Comparison of ENCODE assay signal across 17 cellular contexts in the genomic region with DNA sequence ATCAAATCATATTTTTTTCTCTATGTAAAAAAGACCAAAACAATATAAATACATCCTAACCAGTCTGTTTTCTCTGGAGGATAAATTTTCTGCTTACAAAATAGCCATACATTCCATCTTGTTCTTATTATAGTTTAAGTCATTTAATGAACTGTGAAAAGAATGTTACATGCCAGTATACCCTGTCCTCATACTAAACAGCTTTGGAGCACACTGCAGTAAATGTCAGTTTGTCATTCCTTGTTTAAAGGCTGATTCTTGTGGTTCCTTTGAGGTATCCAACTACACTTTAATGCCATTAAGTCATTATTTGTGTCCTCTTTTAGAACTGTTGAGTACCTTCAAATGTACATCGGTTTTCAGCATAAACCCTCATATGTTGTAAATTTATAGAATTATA.
"Had no signal": no experiment of that assay in that cellular context is flagged by ENCODE, and none has a peak within 500 bp of the region (broad histone marks: within the 10 kb centered on the region; RNA-seq: fewer than 3 reads in every experiment).

No MANE protein-coding gene starts in this region.

- H3K27me3 ChIP-seq: gastrocnemius medialis, right atrium auricular region, tibial artery, vagina had no signal

- DNase-seq: activated CD4-positive, alpha-beta T cell treated with anti-CD3 and anti-CD28 coated beads for 1 hour; activated CD4-positive, alpha-beta T cell treated with anti-CD3 and anti-CD28 coated beads, Interleukin-2, amount 50 U/mL, for 48 hours; activated CD8-positive, alpha-beta memory T cell treated with anti-CD3 and anti-CD28 coated beads, Interleukin-2, amount 10 ng/mL, durations not matched to agents 7 days and 5 days; activated effector memory CD4-positive, alpha-beta T cell treated with Interleukin-2 at 50 U/mL for 16 hours; activated T-cell treated with anti-CD3 and anti-CD28 coated beads, Interleukin-2, amount 50 U/mL, for 24 hours; amygdala; gastrocnemius medialis; midbrain; naive B cell; small intestine; T-helper 9 cell; tibial artery had no signal

- H3K36me3 ChIP-seq: gastrocnemius medialis, right atrium auricular region, tibial artery, vagina had no signal

- H3K4me3 ChIP-seq: gastrocnemius medialis, right atrium auricular region, tibial artery, vagina had no signal

- ATAC-seq: activated CD8-positive, alpha-beta memory T cell treated with anti-CD3 and anti-CD28 coated beads, Interleukin-2, amount 10 ng/mL, durations not matched to agents 7 days and 5 days; activated naive CD4-positive, alpha-beta T cell treated with anti-CD3 and anti-CD28 coated beads, Interleukin-2, amount 50 U/mL, for 72 hours; esophagus mucosa; gastrocnemius medialis; stimulated activated effector memory CD8-positive, alpha-beta T cell treated with anti-CD3 and anti-CD28 coated beads, Interleukin-12 subunit alpha, Interleukin-12 subunit beta, amount 100 ng/mL, for 72 hours had no signal

- H3K4me1 ChIP-seq: gastrocnemius medialis, right atrium auricular region, tibial artery, vagina had no signal

- FAIRE-seq: small intestine had no signal

- H3K27ac ChIP-seq: gastrocnemius medialis, right atrium auricular region, tibial artery, vagina had no signal

- H3K9me3 ChIP-seq: gastrocnemius medialis, right atrium auricular region, vagina had no signal
